In the genomic region with DNA sequence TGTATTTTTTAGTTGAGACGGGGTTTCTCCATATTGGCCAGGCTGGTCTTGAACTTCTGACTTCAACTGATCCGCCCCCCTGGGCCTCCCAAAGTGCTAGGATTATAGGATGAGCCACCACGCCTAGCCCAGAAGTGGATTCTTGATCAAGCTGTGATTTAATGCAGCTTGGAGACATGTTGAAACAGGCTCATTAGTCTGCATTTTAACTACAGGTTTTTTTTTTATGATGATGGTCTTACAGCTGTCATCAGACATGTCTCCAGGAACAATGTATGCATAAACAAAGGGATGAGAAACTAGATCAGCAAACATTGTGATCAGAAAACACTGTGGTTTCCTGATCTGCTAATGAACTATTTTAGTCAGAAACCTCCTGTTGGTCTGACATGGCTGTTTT, we compare ENCODE assay signal across 17 cellular contexts. TPM values are rescaled to one million over a fixed set of nuclear protein-coding genes. Genes with fewer than 3 reads are reported as not detected.
DNase-seq lines count a peak whose midpoint lies in the region; ATAC-seq and TF ChIP-seq lines count a peak whose summit lies in the region.
"Had no signal": no experiment of that assay in that cellular context is flagged by ENCODE, and none has a peak within 500 bp of the region (broad histone marks: within the 10 kb centered on the region; RNA-seq: fewer than 3 reads in every experiment).

No MANE protein-coding gene starts in this region.

- H3K4me1 ChIP-seq in transverse colon = peaks cover 0 to 6% (median 1%) of the 10 kb centered on the region in 4 donors
- no peaks in the 10 kb centered on the region for H3K4me1 ChIP-seq in effector memory CD4-positive, alpha-beta T cell (ENCODE audit: control insufficient read depth, insufficient read depth, low read length, poor library complexity, severe bottlenecking)

- H3K27ac Mint-ChIP-seq in T-helper 17 cell = peak overlapping the region; percentile 39
- no peak overlapping the region for H3K27ac Mint-ChIP-seq in naive thymus-derived CD8-positive, alpha-beta T cell
- H3K27ac Mint-ChIP-seq: activated naive CD4-positive, alpha-beta T cell treated with anti-CD3 and anti-CD28 coated beads, Interleukin-2, amount 50 U/mL, for 24 hours; stimulated activated naive CD8-positive, alpha-beta T cell treated with anti-CD3 and anti-CD28 coated beads, Interleukin-15, Interleukin-2, amounts not matched to agents 100 ng/mL and 50 ng/mL, for 24 hours had no signal

- H3K9me3 ChIP-seq in T-helper 17 cell (ENCODE audit: control insufficient read depth, low read length, poor library complexity, severe bottlenecking) (no peaks in the 10 kb centered on the region), transverse colon (no peaks in the 10 kb centered on the region)
- no peaks in the 10 kb centered on the region for H3K9me3 ChIP-seq in effector memory CD4-positive, alpha-beta T cell (ENCODE audit: control insufficient read depth, low read length)

- no peaks in the 10 kb centered on the region for H3K27me3 Mint-ChIP-seq in T-helper 17 cell
- H3K27me3 Mint-ChIP-seq in naive thymus-derived CD8-positive, alpha-beta T cell = no peaks in the 10 kb centered on the region
- H3K27me3 Mint-ChIP-seq: activated naive CD4-positive, alpha-beta T cell treated with anti-CD3 and anti-CD28 coated beads, Interleukin-2, amount 50 U/mL, for 24 hours; stimulated activated naive CD8-positive, alpha-beta T cell treated with anti-CD3 and anti-CD28 coated beads, Interleukin-15, Interleukin-2, amounts not matched to agents 100 ng/mL and 50 ng/mL, for 24 hours had no signal

- in situ Hi-C loops in transverse colon (cut with MboI; ENCODE audit: low pct_ligation_motif_present in 1 of 4, low pct_unique_long_range_greater_than_20kb in 1 of 4, low sequenced_read_pairs in 3 of 4) = no loop called here

- TF ChIP-seq CTCF in GM10266 (IDR thresholded peaks at IDR 0.05; ENCODE audit: control insufficient read depth, insufficient read depth, low read depth, missing control alignments) (no peak), transverse colon (IDR thresholded peaks at IDR 0.05) (no peak)

- no peak overlapping the region for H3K4me3 Mint-ChIP-seq in T-helper 17 cell
- no peak overlapping the region for H3K4me3 Mint-ChIP-seq in naive thymus-derived CD8-positive, alpha-beta T cell
- H3K4me3 Mint-ChIP-seq: activated naive CD4-positive, alpha-beta T cell treated with anti-CD3 and anti-CD28 coated beads, Interleukin-2, amount 50 U/mL, for 24 hours; stimulated activated naive CD8-positive, alpha-beta T cell treated with anti-CD3 and anti-CD28 coated beads, Interleukin-15, Interleukin-2, amounts not matched to agents 100 ng/mL and 50 ng/mL, for 24 hours had no signal

- H3K4me3 ChIP-seq in transverse colon = no peak overlapping the region
- no peak overlapping the region for H3K4me3 ChIP-seq in effector memory CD4-positive, alpha-beta T cell (ENCODE audit: insufficient read depth, low read depth, low read length, poor library complexity, severe bottlenecking)
- H3K4me3 ChIP-seq: cardiac muscle cell had no signal

- H3K4me1 Mint-ChIP-seq in T-helper 17 cell = no peaks in the 10 kb centered on the region
- H3K4me1 Mint-ChIP-seq in naive thymus-derived CD8-positive, alpha-beta T cell = peaks cover 0 to 5% (median 1%) of the 10 kb centered on the region in 4 donors
- H3K4me1 Mint-ChIP-seq: activated naive CD4-positive, alpha-beta T cell treated with anti-CD3 and anti-CD28 coated beads, Interleukin-2, amount 50 U/mL, for 24 hours had no signal

- peak; percentile 55 for DNase-seq in GM10266 (ENCODE audit: extremely low spot score)
- DNase-seq in T-helper 17 cell = no peak
- DNase-seq in transverse colon = no peak
- no peak for DNase-seq in naive thymus-derived CD8-positive, alpha-beta T cell
- DNase-seq in cardiac septum (ENCODE audit: low spot score) = no peak
- DNase-seq in effector memory CD4-positive, alpha-beta T cell = no peak
- DNase-seq: KG1, kidney, midbrain, NCI-H2029, occipital lobe had no signal

- 95% methylated on average over 3 of the region's 3 CpGs; no CpG with 5 or more reads in 1 of the 2 donors for WGBS in transverse colon (ENCODE audit: low coverage in 1 of 2), 2 donors

- no peaks in the 10 kb centered on the region for H3K36me3 Mint-ChIP-seq in T-helper 17 cell (ENCODE audit: low read depth)
- no peaks in the 10 kb centered on the region for H3K36me3 Mint-ChIP-seq in naive thymus-derived CD8-positive, alpha-beta T cell
- H3K36me3 Mint-ChIP-seq: activated naive CD4-positive, alpha-beta T cell treated with anti-CD3 and anti-CD28 coated beads, Interleukin-2, amount 50 U/mL, for 24 hours had no signal

- TF ChIP-seq POLR2A in transverse colon (IDR thresholded peaks at IDR 0.05) = no peak

- H3K36me3 ChIP-seq in transverse colon = no peaks in the 10 kb centered on the region
- no peaks in the 10 kb centered on the region for H3K36me3 ChIP-seq in effector memory CD4-positive, alpha-beta T cell (ENCODE audit: control insufficient read depth, insufficient read depth, low read length)
- H3K36me3 ChIP-seq: cardiac muscle cell had no signal

- no peaks in the 10 kb centered on the region for H3K9me3 Mint-ChIP-seq in naive thymus-derived CD8-positive, alpha-beta T cell
- H3K9me3 Mint-ChIP-seq: activated naive CD4-positive, alpha-beta T cell treated with anti-CD3 and anti-CD28 coated beads, Interleukin-2, amount 50 U/mL, for 24 hours; stimulated activated naive CD8-positive, alpha-beta T cell treated with anti-CD3 and anti-CD28 coated beads, Interleukin-15, Interleukin-2, amounts not matched to agents 100 ng/mL and 50 ng/mL, for 24 hours had no signal

- H3K27me3 ChIP-seq in transverse colon = no peaks in the 10 kb centered on the region
- no peaks in the 10 kb centered on the region for H3K27me3 ChIP-seq in effector memory CD4-positive, alpha-beta T cell (replicated peaks; ENCODE audit: control insufficient read depth, insufficient read depth, low read length, poor library complexity, severe bottlenecking)
- H3K27me3 ChIP-seq: cardiac muscle cell had no signal

- intact Hi-C loops in transverse colon (cut with DNase I; ENCODE audit: low total_unique reads) (loop anchor here (5.0 kb wide), 1 partner anchor 38 kb away; no protein-coding TSS in a partner anchor), cardiac septum (cut with DNase I) (no loop called here)

- no peak for TF ChIP-seq EP300 in transverse colon (IDR thresholded peaks at IDR 0.05; ENCODE audit: low read depth)

- no peak overlapping the region for H3K27ac ChIP-seq in transverse colon
- H3K27ac ChIP-seq in effector memory CD4-positive, alpha-beta T cell (ENCODE audit: insufficient read depth, low read length, poor library complexity, severe bottlenecking) = no peak overlapping the region
- H3K27ac ChIP-seq: cardiac muscle cell had no signal

- ATAC-seq in GM19468 (IDR thresholded peaks at IDR 0.05; ENCODE audit: extremely low read depth, unreplicated experiment) (peak; percentile 46), HG03342 (IDR thresholded peaks at IDR 0.05; ENCODE audit: unreplicated experiment) (peak; percentile 53), T-helper 17 cell (no peak)
- no peak for ATAC-seq in naive thymus-derived CD8-positive, alpha-beta T cell
- ATAC-seq: SK-N-SH treated with all-trans-retinoic acid at 6 μM for 48 hours had no signal

- POLR2A ChIA-PET in naive thymus-derived CD8-positive, alpha-beta T cell (lab: Charles Lee) = no interaction called here

RNA-seq across cellular contexts. Expression of a gene that starts 30.0 kb away (rescaled TPM):
- total RNA-seq in T-helper 17 cell = 1 to 10 TPM; 4.9 to 5.7 TPM
- 100 to 1,000 TPM; 222 to 335 (median 288) TPM for total RNA-seq in transverse colon
- 1 to 10 TPM; 7.0 to 7.9 TPM for total RNA-seq in naive thymus-derived CD8-positive, alpha-beta T cell
- polyA plus RNA-seq in naive thymus-derived CD8-positive, alpha-beta T cell = 10 to 100 TPM; 11.7 to 23.3 (median 15.7) TPM
- 102 TPM for total RNA-seq in cardiac septum

Comparison
In these comparisons a context has a peak if more than half of its experiments do, and no peak if none do; other contexts are left out.
1. ATAC-seq: peak in GM19468 (single experiment) and HG03342 (single experiment); none in T-helper 17 cell (single experiment) and naive thymus-derived CD8-positive, alpha-beta T cell (0 of 2).
2. RNA of a gene that starts 30.0 kb away (total RNA-seq): 222 to 335 TPM in transverse colon and 102 TPM in cardiac septum (single experiment); 7.0 to 7.9 TPM in naive thymus-derived CD8-positive, alpha-beta T cell and 4.9 to 5.7 TPM in T-helper 17 cell; every median in the first group is over 10 times any median in the second.